1 cellular context compared by ENCODE assay signal in the genomic region with DNA sequence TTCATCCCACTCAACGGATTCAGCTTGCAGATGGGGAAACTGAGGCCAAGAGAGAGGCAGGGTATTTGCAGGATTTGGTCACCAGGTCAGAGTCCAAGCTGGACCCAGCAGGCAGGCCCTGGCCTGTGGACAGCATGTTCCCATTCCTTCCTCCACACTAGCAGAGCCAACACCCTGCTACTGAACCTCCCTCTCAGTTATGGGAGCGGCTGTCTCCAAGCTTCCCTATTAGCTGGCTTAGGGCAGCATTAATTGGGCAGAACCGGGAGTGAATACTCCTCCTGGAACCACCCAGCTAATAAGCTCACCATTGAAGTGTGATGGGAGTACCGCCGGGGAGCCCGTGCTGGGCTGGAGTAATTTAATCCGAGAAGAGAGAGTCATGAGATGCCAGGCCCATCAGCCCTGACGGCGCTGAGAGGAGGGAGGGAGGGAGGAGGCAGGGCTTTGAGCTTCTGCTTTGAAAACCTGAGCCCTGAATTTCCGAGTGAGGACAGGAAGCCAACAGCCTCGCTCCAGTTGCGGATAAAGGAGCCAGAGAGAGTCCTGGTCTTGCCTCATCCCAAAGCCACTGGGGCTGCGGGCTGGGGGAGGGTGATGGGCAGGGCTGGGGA.
TF ChIP-seq lines count a peak whose summit lies in the region.

No MANE protein-coding gene starts in this region.

TF ChIP-seq in WTC11, 78 proteins besides CTCF, POLR2A, EP300 and RAD21 (continued from another document):
- TF ChIP-seq, protein P1, sequence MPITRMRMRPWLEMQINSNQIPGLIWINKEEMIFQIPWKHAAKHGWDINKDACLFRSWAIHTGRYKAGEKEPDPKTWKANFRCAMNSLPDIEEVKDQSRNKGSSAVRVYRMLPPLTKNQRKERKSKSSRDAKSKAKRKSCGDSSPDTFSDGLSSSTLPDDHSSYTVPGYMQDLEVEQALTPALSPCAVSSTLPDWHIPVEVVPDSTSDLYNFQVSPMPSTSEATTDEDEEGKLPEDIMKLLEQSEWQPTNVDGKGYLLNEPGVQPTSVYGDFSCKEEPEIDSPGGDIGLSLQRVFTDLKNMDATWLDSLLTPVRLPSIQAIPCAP (CRISPR knock-in tag; IDR thresholded peaks at IDR 0.05): no peak
- TF ChIP-seq ESRRA (CRISPR knock-in tag; IDR thresholded peaks at IDR 0.05; ENCODE audit: borderline replicate concordance): no peak
- TF ChIP-seq, protein P2, sequence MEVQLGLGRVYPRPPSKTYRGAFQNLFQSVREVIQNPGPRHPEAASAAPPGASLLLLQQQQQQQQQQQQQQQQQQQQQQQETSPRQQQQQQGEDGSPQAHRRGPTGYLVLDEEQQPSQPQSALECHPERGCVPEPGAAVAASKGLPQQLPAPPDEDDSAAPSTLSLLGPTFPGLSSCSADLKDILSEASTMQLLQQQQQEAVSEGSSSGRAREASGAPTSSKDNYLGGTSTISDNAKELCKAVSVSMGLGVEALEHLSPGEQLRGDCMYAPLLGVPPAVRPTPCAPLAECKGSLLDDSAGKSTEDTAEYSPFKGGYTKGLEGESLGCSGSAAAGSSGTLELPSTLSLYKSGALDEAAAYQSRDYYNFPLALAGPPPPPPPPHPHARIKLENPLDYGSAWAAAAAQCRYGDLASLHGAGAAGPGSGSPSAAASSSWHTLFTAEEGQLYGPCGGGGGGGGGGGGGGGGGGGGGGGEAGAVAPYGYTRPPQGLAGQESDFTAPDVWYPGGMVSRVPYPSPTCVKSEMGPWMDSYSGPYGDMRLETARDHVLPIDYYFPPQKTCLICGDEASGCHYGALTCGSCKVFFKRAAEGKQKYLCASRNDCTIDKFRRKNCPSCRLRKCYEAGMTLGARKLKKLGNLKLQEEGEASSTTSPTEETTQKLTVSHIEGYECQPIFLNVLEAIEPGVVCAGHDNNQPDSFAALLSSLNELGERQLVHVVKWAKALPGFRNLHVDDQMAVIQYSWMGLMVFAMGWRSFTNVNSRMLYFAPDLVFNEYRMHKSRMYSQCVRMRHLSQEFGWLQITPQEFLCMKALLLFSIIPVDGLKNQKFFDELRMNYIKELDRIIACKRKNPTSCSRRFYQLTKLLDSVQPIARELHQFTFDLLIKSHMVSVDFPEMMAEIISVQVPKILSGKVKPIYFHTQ (CRISPR knock-in tag; IDR thresholded peaks at IDR 0.05): no peak
